Comparison of ENCODE assay signal across 10 cellular contexts in the genomic region with DNA sequence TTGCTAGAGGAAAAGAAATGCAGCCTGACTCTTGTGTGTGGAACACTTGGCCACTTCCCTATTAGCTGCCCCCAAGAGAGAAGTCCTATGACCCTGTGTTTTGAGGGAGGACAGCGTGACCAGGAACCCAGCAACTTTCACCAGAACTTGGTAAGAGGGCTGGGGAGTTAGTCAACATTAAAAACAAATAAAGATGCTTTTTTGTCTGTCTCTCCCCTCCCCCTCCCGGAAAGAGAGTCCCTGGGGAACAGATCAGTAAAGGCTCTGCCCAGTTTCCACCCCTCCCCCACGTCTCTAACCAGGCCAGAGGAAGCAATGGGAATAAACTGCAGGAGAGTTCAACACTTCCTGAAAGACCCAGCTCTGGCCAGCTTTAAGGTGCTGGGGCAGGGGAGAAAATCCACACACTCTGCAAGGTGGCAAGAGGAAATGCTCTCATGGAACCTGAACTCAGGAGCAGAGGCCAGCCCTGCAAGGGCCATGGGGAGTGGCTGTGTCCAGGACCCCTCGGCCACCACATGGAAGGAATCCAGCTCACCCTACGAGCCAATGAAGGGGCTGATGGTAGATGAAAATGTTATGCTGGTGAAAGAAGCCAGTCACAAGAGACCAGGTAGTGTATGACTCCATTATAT. TPM values are rescaled to one million over a fixed set of nuclear protein-coding genes. Genes with fewer than 3 reads are reported as not detected.
DNase-seq lines count a peak whose midpoint lies in the region; ATAC-seq, FAIRE-seq and TF ChIP-seq lines count a peak whose summit lies in the region.
"Had no signal": no experiment of that assay in that cellular context is flagged by ENCODE, and none has a peak within 500 bp of the region (broad histone marks: within the 10 kb centered on the region; RNA-seq: fewer than 3 reads in every experiment).

No MANE protein-coding gene starts in this region.

- ATAC-seq in K562, result no peak; the same call in 2 of the 3 replicates
- peak; percentile 70 for ATAC-seq in left lobe of liver
- ATAC-seq in activated CD8-positive, alpha-beta T cell treated with anti-CD3 and anti-CD28 coated beads for 36 hours, result no peak
- ATAC-seq in GM19452 (IDR thresholded peaks at IDR 0.05; ENCODE audit: unreplicated experiment), result no peak
- no peak for ATAC-seq in activated naive CD4-positive, alpha-beta T cell treated with anti-CD3 and anti-CD28 coated beads, Interleukin-2, amount 50 U/mL, for 72 hours
- ATAC-seq: HCT116 had no signal

- peaks cover 3% of the 10 kb centered on the region for H3K9me3 Mint-ChIP-seq in activated CD8-positive, alpha-beta T cell treated with anti-CD3 and anti-CD28 coated beads for 36 hours
- H3K9me3 Mint-ChIP-seq in activated naive CD4-positive, alpha-beta T cell treated with anti-CD3 and anti-CD28 coated beads, Interleukin-2, amount 50 U/mL, for 72 hours, result no peaks in the 10 kb centered on the region
- H3K9me3 Mint-ChIP-seq: activated naive CD4-positive, alpha-beta T cell treated with anti-CD3 and anti-CD28 coated beads, Interleukin-2, amount 50 U/mL, for 24 hours had no signal

- 15% methylated on average over 3 of the region's 5 CpGs for WGBS in K562 (ENCODE audit: insufficient coverage, low coverage, missing lambda C conversion rate)

- no peaks in the 10 kb centered on the region for H3K27me3 ChIP-seq in HL-60 (ENCODE audit: insufficient read depth, poor library complexity, severe bottlenecking)
- H3K27me3 ChIP-seq in K562 (ENCODE audit: control insufficient read depth in 2 of 2, insufficient read depth in 2 of 2, low read length in 2 of 2), result peaks cover 4 to 25% of the 10 kb centered on the region in 2 experiments; a peak in 4 of 5 replicates
- no peaks in the 10 kb centered on the region for H3K27me3 ChIP-seq in stomach smooth muscle (ENCODE audit: control insufficient read depth in 1 of 2, insufficient read depth in 2 of 2, low read length in 2 of 2)

- H3K4me1 ChIP-seq in K562 (replicated peaks in 1 of 2; ENCODE audit: control insufficient read depth in 2 of 2, insufficient read depth in 2 of 2, low read length in 2 of 2) (no peaks in the 10 kb centered on the region; a peak in 3 of 5 replicates), stomach smooth muscle (ENCODE audit: control insufficient read depth, insufficient read depth, low read length) (peaks cover 27% of the 10 kb centered on the region)

- no peak overlapping the region for H3K4me2 ChIP-seq in K562 (ENCODE audit: insufficient read depth, low read length)

- H3K36me3 Mint-ChIP-seq in activated CD8-positive, alpha-beta T cell treated with anti-CD3 and anti-CD28 coated beads for 36 hours (ENCODE audit: low read depth), result no peaks in the 10 kb centered on the region
- no peaks in the 10 kb centered on the region for H3K36me3 Mint-ChIP-seq in activated naive CD4-positive, alpha-beta T cell treated with anti-CD3 and anti-CD28 coated beads, Interleukin-2, amount 50 U/mL, for 72 hours
- H3K36me3 Mint-ChIP-seq: activated naive CD4-positive, alpha-beta T cell treated with anti-CD3 and anti-CD28 coated beads, Interleukin-2, amount 50 U/mL, for 24 hours had no signal

- H3K9me3 ChIP-seq in K562 (replicated peaks; ENCODE audit: control insufficient read depth, insufficient read depth, low read depth, low read length), result peaks cover 3% of the 10 kb centered on the region; the same call in 1 of the 2 replicates
- no peaks in the 10 kb centered on the region for H3K9me3 ChIP-seq in stomach smooth muscle (ENCODE audit: control insufficient read depth in 2 of 2, low read length in 2 of 2)

- no peak for TF ChIP-seq EP300 in K562 (IDR thresholded peaks at IDR 0.05; ENCODE audit: low read length)

- no peak for TF ChIP-seq CTCF in HL-60 (IDR thresholded peaks at IDR 0.05; ENCODE audit: insufficient read depth, low read length)
- TF ChIP-seq CTCF in K562 (IDR thresholded peaks at IDR 0.05 in 2 of 3, conservative IDR thresholded peaks at IDR 0.05 in 1 of 3; ENCODE audit: insufficient read depth in 2 of 3, low read depth in 1 of 3, low read length in 3 of 3), result no peak
- TF ChIP-seq CTCF in activated CD8-positive, alpha-beta T cell treated with anti-CD3 and anti-CD28 coated beads for 36 hours (IDR thresholded peaks at IDR 0.05), result no peak

- H3K27ac Mint-ChIP-seq in activated CD8-positive, alpha-beta T cell treated with anti-CD3 and anti-CD28 coated beads for 36 hours, result no peak overlapping the region
- H3K27ac Mint-ChIP-seq in activated naive CD4-positive, alpha-beta T cell treated with anti-CD3 and anti-CD28 coated beads, Interleukin-2, amount 50 U/mL, for 72 hours, result no peak overlapping the region
- H3K27ac Mint-ChIP-seq: activated naive CD4-positive, alpha-beta T cell treated with anti-CD3 and anti-CD28 coated beads, Interleukin-2, amount 50 U/mL, for 24 hours had no signal

- H3K9me1 ChIP-seq in K562 (ENCODE audit: control insufficient read depth, insufficient read depth, low read length), result no peaks in the 10 kb centered on the region

- peak overlapping the region; percentile 45; the same call in 1 of the 2 replicates for H2AFZ ChIP-seq in K562 (ENCODE audit: low read depth, low read length)

- CTCF ChIA-PET in K562 (lab: Yijun Ruan, JAX; ENCODE audit: low intra/inter-chr PET ratio), result no interaction called here
- CTCF ChIA-PET in activated CD8-positive, alpha-beta T cell treated with anti-CD3 and anti-CD28 coated beads for 36 hours (lab: Charles Lee), result no interaction called here

- POLR2A ChIA-PET in K562 (lab: Yijun Ruan, JAX), result no interaction called here
- POLR2A ChIA-PET in activated CD8-positive, alpha-beta T cell treated with anti-CD3 and anti-CD28 coated beads for 36 hours (lab: Charles Lee), result no interaction called here

- no peaks in the 10 kb centered on the region for H3K4me1 Mint-ChIP-seq in activated CD8-positive, alpha-beta T cell treated with anti-CD3 and anti-CD28 coated beads for 36 hours (ENCODE audit: low read depth)
- H3K4me1 Mint-ChIP-seq: activated naive CD4-positive, alpha-beta T cell treated with anti-CD3 and anti-CD28 coated beads, Interleukin-2, amount 50 U/mL, for 24 hours had no signal

- H3K9ac ChIP-seq in K562 (ENCODE audit: insufficient read depth in 1 of 2, low read depth in 2 of 2, low read length in 2 of 2) (no peak overlapping the region; a peak in 1 of 4 replicates), stomach smooth muscle (ENCODE audit: low read length in 2 of 2) (no peak overlapping the region)

- H3K4me3 Mint-ChIP-seq in activated CD8-positive, alpha-beta T cell treated with anti-CD3 and anti-CD28 coated beads for 36 hours, result no peak overlapping the region
- H3K4me3 Mint-ChIP-seq: activated naive CD4-positive, alpha-beta T cell treated with anti-CD3 and anti-CD28 coated beads, Interleukin-2, amount 50 U/mL, for 24 hours had no signal

- no peaks in the 10 kb centered on the region for H3K27me3 Mint-ChIP-seq in activated CD8-positive, alpha-beta T cell treated with anti-CD3 and anti-CD28 coated beads for 36 hours
- H3K27me3 Mint-ChIP-seq: activated naive CD4-positive, alpha-beta T cell treated with anti-CD3 and anti-CD28 coated beads, Interleukin-2, amount 50 U/mL, for 24 hours had no signal

- H3K4me3 ChIP-seq in HL-60 (replicated peaks; ENCODE audit: insufficient read depth, low read length) (no peak overlapping the region), K562 (no peak overlapping the region), stomach smooth muscle (ENCODE audit: low read length in 2 of 2) (no peak overlapping the region)

- TF ChIP-seq POLR2A in K562 (conservative IDR thresholded peaks at IDR 0.05), result no peak

- in situ Hi-C loops in K562 (cut with MboI), result no loop called here

- DNase-seq in HL-60 (ENCODE audit: low read depth in 1 of 2, low spot score in 1 of 2), result peak; percentile 38 to 45
- peak in 2 of 4 experiments; percentile 10 to 14 for DNase-seq in K562 (ENCODE audit: extremely low read depth in 1 of 4, low spot score in 3 of 4)
- no peak for DNase-seq in left lobe of liver (ENCODE audit: low spot score)
- DNase-seq in activated CD8-positive, alpha-beta T cell treated with anti-CD3 and anti-CD28 coated beads for 36 hours, result no peak
- DNase-seq in T-helper 2 cell, result no peak
- DNase-seq in activated naive CD4-positive, alpha-beta T cell treated with anti-CD3 and anti-CD28 coated beads, Interleukin-2, amount 50 U/mL, for 72 hours (ENCODE audit: low spot score in 2 of 2), result no peak

- H3K79me2 ChIP-seq in K562 (ENCODE audit: control insufficient read depth, insufficient read depth, low read length), result no peaks in the 10 kb centered on the region

- BruUV-seq in K562 (replicated peaks; lab: Mats Ljungman, UMichigan), result no TSS peak

- no peak for TF ChIP-seq RAD21 in K562 (CRISPR knock-in tag; conservative IDR thresholded peaks at IDR 0.05 in 1 of 2, IDR thresholded peaks at IDR 0.05 in 1 of 2)

- H3K27ac ChIP-seq in HL-60 (replicated peaks) (peak overlapping the region; percentile 43), K562 (ENCODE audit: extremely low read depth, low read depth, low read length) (no peak overlapping the region), stomach smooth muscle (ENCODE audit: low read length) (peak overlapping the region; percentile 31)

- intact Hi-C loops in K562 (cut with micrococcal nuclease), result no loop called here
- intact Hi-C loops in activated CD8-positive, alpha-beta T cell treated with anti-CD3 and anti-CD28 coated beads for 36 hours (cut with micrococcal nuclease), result no loop called here

- no peaks in the 10 kb centered on the region for H3K36me3 ChIP-seq in K562 (ENCODE audit: control insufficient read depth, insufficient read depth, low read length)
- no peaks in the 10 kb centered on the region for H3K36me3 ChIP-seq in stomach smooth muscle (ENCODE audit: control insufficient read depth in 2 of 2, insufficient read depth in 2 of 2, low read length in 2 of 2)

- H4K20me1 ChIP-seq in K562 (replicated peaks; ENCODE audit: control insufficient read depth, insufficient read depth, low read length), result no peaks in the 10 kb centered on the region

- no peak for FAIRE-seq in K562 (lab: Jason Lieb, UNC)

RNA-seq across cellular contexts. Expression of a gene that starts 21.5 kb away (rescaled TPM):
- 4.2 and 10.4 TPM in 2 replicates for total RNA-seq in K562 (2011; cell fraction: chromatin; rRNA removed; ENCODE audit: low replicate concordance)
- total RNA-seq in K562 (2011; cell fraction: nucleolus; rRNA removed), result 3.7 and 4.5 TPM in 2 replicates
- total RNA-seq in K562 (2011; cell fraction: nucleoplasm; rRNA removed), result 4.0 and 5.2 TPM in 2 replicates
- total RNA-seq in K562 (2014; rRNA removed) (1.9 and 2.0 TPM in 2 replicates), K562 (2014; rRNA removed; fragmentation: Illumina TruSeq; extraction: Trizol) (2.2 and 2.4 TPM in 2 replicates), K562 (2015; rRNA removed; fragmentation: Illumina TruSeq; extraction: Trizol) (2.5 and 2.6 TPM in 2 replicates), K562 (2021) (8.5 and 9.3 TPM in 2 replicates), left lobe of liver (43.5 TPM)
- polyA plus RNA-seq in K562 (2011; rRNA removed) (2.5 and 3.5 TPM in 2 replicates), K562 (2014; fragmentation: Illumina TruSeq; extraction: Trizol) (4.0 and 5.1 TPM in 2 replicates), K562 (2014; fragmentation: Nextera tagmentation; extraction: Ambion mirVana) (under 1 TPM; 0.41 to 0.59 TPM), K562 (2014; rRNA removed) (3.0 and 3.4 TPM in 2 replicates)
- polyA plus RNA-seq in K562 (2011; cell fraction: cytosol; rRNA removed), result 2.6 and 4.5 TPM in 2 replicates
- polyA plus RNA-seq in K562 (2011; cell fraction: nucleus; rRNA removed), result 4.5 and 9.1 TPM in 2 replicates
- 3.1 and 4.1 TPM in 2 replicates for polyA plus RNA-seq in K562 (2012)
- polyA minus RNA-seq in K562 (2011; rRNA and poly(A)+ RNA removed), result 2.8 and 4.2 TPM in 2 replicates
- 5.8 and 7.3 TPM in 2 replicates for polyA minus RNA-seq in K562 (2011; cell fraction: cytosol; rRNA and poly(A)+ RNA removed)
- polyA minus RNA-seq in K562 (2011; cell fraction: nucleus; rRNA and poly(A)+ RNA removed), result 2.2 and 2.8 TPM in 2 replicates
- 1 to 10 TPM; 6.5 to 7.4 TPM for total RNA-seq in activated CD8-positive, alpha-beta T cell treated with anti-CD3 and anti-CD28 coated beads for 36 hours
- 10 to 100 TPM in 1 of 2 donors, 1 to 10 TPM in 1; 8.7 to 13.7 TPM for total RNA-seq in activated naive CD4-positive, alpha-beta T cell treated with anti-CD3 and anti-CD28 coated beads, Interleukin-2, amount 50 U/mL, for 72 hours

Comparison
In these comparisons a context has a peak if more than half of its experiments do, and no peak if none do; other contexts are left out.
1. DNase-seq: peak in HL-60 (2 of 2); none in left lobe of liver (single experiment), activated CD8-positive, alpha-beta T cell treated with anti-CD3 and anti-CD28 coated beads for 36 hours (single experiment), T-helper 2 cell (0 of 5) and activated naive CD4-positive, alpha-beta T cell treated with anti-CD3 and anti-CD28 coated beads, Interleukin-2, amount 50 U/mL, for 72 hours (0 of 2).